15 cellular contexts compared by ENCODE assay signal in genomic region chr4:43782391-43782790, GRCh38.
"Had no signal": no experiment of that assay in that cellular context is flagged by ENCODE, and none has a peak within 500 bp of the region (broad histone marks: within the 10 kb centered on the region; RNA-seq: fewer than 3 reads in every experiment).

No MANE protein-coding gene starts in this region.

- ATAC-seq: naive thymus-derived CD4-positive, alpha-beta T cell; stimulated activated naive CD8-positive, alpha-beta T cell treated with anti-CD3 and anti-CD28 coated beads, Interleukin-15, amount 100 ng/mL, for 72 hours; upper lobe of right lung had no signal

- H3K27me3 ChIP-seq: adrenal gland, neutrophil, testis, upper lobe of right lung had no signal

- H3K27ac ChIP-seq: adrenal gland, neutrophil, testis, upper lobe of right lung had no signal

- DNase-seq: activated naive CD4-positive, alpha-beta T cell treated with anti-CD3 and anti-CD28 coated beads, Interleukin-2, amount 50 U/mL, for 16 hours; activated T-cell treated with anti-CD3 and anti-CD28 coated beads, Interleukin-2, amount 50 U/mL, for 1 hour; adrenal gland; cortex of kidney; erythroblast; glutamatergic neuron; immature natural killer cell; naive thymus-derived CD4-positive, alpha-beta T cell; retina; stimulated activated CD4-positive, alpha-beta T cell treated with anti-CD3 and anti-CD28 coated beads, Interleukin-4, amount 100 ng/mL, for 24 hours; stimulated activated naive CD8-positive, alpha-beta T cell treated with anti-CD3 and anti-CD28 coated beads, Interleukin-15, amount 100 ng/mL, for 72 hours; testis; upper lobe of right lung had no signal

- H3K4me1 ChIP-seq: adrenal gland, testis, upper lobe of right lung had no signal

- H3K9me3 ChIP-seq: adrenal gland, neutrophil, testis, upper lobe of right lung had no signal

- H3K36me3 ChIP-seq: adrenal gland, neutrophil, upper lobe of right lung had no signal

- H3K4me3 ChIP-seq: adrenal gland, lung, testis, upper lobe of right lung had no signal
